21 cellular contexts compared by ENCODE assay signal in genomic region chr12:89173096-89173495, GRCh38.
"Had no signal": no experiment of that assay in that cellular context is flagged by ENCODE, and none has a peak within 500 bp of the region (broad histone marks: within the 10 kb centered on the region; RNA-seq: fewer than 3 reads in every experiment).

No MANE protein-coding gene starts in this region.

- H3K27ac Mint-ChIP-seq: dendritic cell treated with granulocyte-macrophage colony-stimulating factor and Interleukin-4, amounts not matched to agents 40 ng/mL and 50 ng/mL, for 4 days; naive thymus-derived CD8-positive, alpha-beta T cell; nephron progenitor cell had no signal

- H3K9me3 Mint-ChIP-seq: dendritic cell treated with granulocyte-macrophage colony-stimulating factor and Interleukin-4, amounts not matched to agents 40 ng/mL and 50 ng/mL, for 4 days had no signal

- H3K36me3 ChIP-seq: colonic mucosa, lower lobe of right lung, ovary, right lobe of liver, stomach, thyroid gland had no signal

- H3K9me3 ChIP-seq: colonic mucosa, lower lobe of right lung, ovary, right lobe of liver, stomach, thyroid gland had no signal

- H3K4me1 ChIP-seq: colonic mucosa, lower lobe of right lung, thyroid gland had no signal

- H3K36me3 Mint-ChIP-seq: naive thymus-derived CD8-positive, alpha-beta T cell had no signal

- DNase-seq: colonic mucosa; effector memory CD4-positive, alpha-beta T cell; hypothalamus; left ventricle myocardium superior; lower lobe of right lung; naive thymus-derived CD8-positive, alpha-beta T cell; nephron progenitor cell; occipital lobe; ovary; retina; right lobe of liver; small intestine; stimulated activated CD4-positive, alpha-beta T cell treated with anti-CD3 and anti-CD28 coated beads, Interleukin-15, amount 100 ng/mL, for 24 hours; stimulated activated CD4-positive, alpha-beta T cell treated with anti-CD3 and anti-CD28 coated beads, Interleukin-2, amount 100 ng/mL, for 48 hours; stimulated activated naive CD4-positive, alpha-beta T cell; stomach; thyroid gland; trophoblast cell had no signal

- FAIRE-seq: frontal cortex, keratinocyte had no signal

- H3K4me3 ChIP-seq: colonic mucosa, lower lobe of right lung, ovary, right lobe of liver, stomach, thyroid gland had no signal

- H3K4me3 Mint-ChIP-seq: dendritic cell treated with granulocyte-macrophage colony-stimulating factor and Interleukin-4, amounts not matched to agents 40 ng/mL and 50 ng/mL, for 4 days; naive thymus-derived CD8-positive, alpha-beta T cell; nephron progenitor cell had no signal

- H3K27ac ChIP-seq: colonic mucosa, lower lobe of right lung, ovary, right lobe of liver, stomach, thyroid gland had no signal

- H3K27me3 ChIP-seq: colonic mucosa, ovary, right lobe of liver, stomach, thyroid gland had no signal

- H3K27me3 Mint-ChIP-seq: dendritic cell treated with granulocyte-macrophage colony-stimulating factor and Interleukin-4, amounts not matched to agents 40 ng/mL and 50 ng/mL, for 4 days had no signal
